9 cellular contexts compared by ENCODE assay signal in genomic region chr4:13430834-13431568, GRCh38. TPM values are rescaled to one million over a fixed set of nuclear protein-coding genes. Genes with fewer than 3 reads are reported as not detected.
A peak's percentile ranks its signal among the peaks of the same experiment; 100 is the strongest.
DNase-seq lines count a peak whose midpoint lies in the region; ATAC-seq and TF ChIP-seq lines count a peak whose summit lies in the region.
"Had no signal": no experiment of that assay in that cellular context is flagged by ENCODE, and none has a peak within 500 bp of the region (broad histone marks: within the 10 kb centered on the region; RNA-seq: fewer than 3 reads in every experiment).

No MANE protein-coding gene starts in this region.

- H3K4me1 Mint-ChIP-seq in endodermal cell (peaks cover 35% of the 10 kb centered on the region), progenitor cell of endocrine pancreas (ENCODE audit: low read depth) (peaks cover 35% of the 10 kb centered on the region)

- H3K4me1 ChIP-seq in endodermal cell (ENCODE audit: control insufficient read depth, insufficient read depth, low read length) = no peaks in the 10 kb centered on the region

- no peaks in the 10 kb centered on the region for H3K36me3 ChIP-seq in endodermal cell (ENCODE audit: control insufficient read depth, insufficient read depth, low read length)

- H3K9me3 Mint-ChIP-seq in endodermal cell = peaks cover under 1% of the 10 kb centered on the region
- H3K9me3 Mint-ChIP-seq in progenitor cell of endocrine pancreas (ENCODE audit: low read depth) = peaks cover 17% of the 10 kb centered on the region

- no peak overlapping the region for H3K9ac ChIP-seq in endodermal cell (ENCODE audit: extremely low read depth, low read length, poor library complexity, severe bottlenecking)

- TF ChIP-seq CTCF in NB4 (IDR thresholded peaks at IDR 0.05; ENCODE audit: low read depth, low read length) (peak; percentile 55), endodermal cell (conservative IDR thresholded peaks at IDR 0.05) (peak; percentile 76), progenitor cell of endocrine pancreas (IDR thresholded peaks at IDR 0.05; ENCODE audit: unreplicated experiment) (peak; percentile 11)

- H3K27ac ChIP-seq in endodermal cell (ENCODE audit: low read depth, low read length) = no peak overlapping the region

- WGBS in endodermal cell (ENCODE audit: insufficient coverage in 1 of 2, insufficient read length in 1 of 2), 2 experiments = 69 to 83% methylated on average over 7 to 9 of the region's 9 CpGs

- TF ChIP-seq POLR2A in NB4 (IDR thresholded peaks at IDR 0.05; ENCODE audit: extremely low read depth, insufficient read length) = no peak

- peaks cover under 1% of the 10 kb centered on the region for H3K36me3 Mint-ChIP-seq in endodermal cell (ENCODE audit: low read depth)
- H3K36me3 Mint-ChIP-seq in progenitor cell of endocrine pancreas (ENCODE audit: insufficient read depth) = peaks cover 20% of the 10 kb centered on the region

- ATAC-seq in GM18907 (IDR thresholded peaks at IDR 0.05; ENCODE audit: unreplicated experiment) = no peak

- DNase-seq in DMS53 (lab: John Stamatoyannopoulos, UW) (peak; percentile 45), DMS53 treated with DMSO at 0.1 percent for 48 hours (lab: John Stamatoyannopoulos, UW; ENCODE audit: unreplicated experiment) (no peak), NB4 (ENCODE audit: low read depth) (peak; percentile 49), endodermal cell (peak; percentile 48), progenitor cell of endocrine pancreas (ENCODE audit: low spot score, unreplicated experiment) (no peak), NCI-H1694 (lab: John Stamatoyannopoulos, UW) (no peak), foreskin melanocyte (no peak)
- DNase-seq: GF-D8 had no signal

- H3K4me3 Mint-ChIP-seq in endodermal cell = no peak overlapping the region
- no peak overlapping the region for H3K4me3 Mint-ChIP-seq in progenitor cell of endocrine pancreas (ENCODE audit: low read depth)

- H3K4me3 ChIP-seq in NB4 (ENCODE audit: low read depth, low read length) = no peak overlapping the region
- H3K4me3 ChIP-seq in endodermal cell (ENCODE audit: low read length) = no peak overlapping the region

- no peaks in the 10 kb centered on the region for H3K9me3 ChIP-seq in endodermal cell (ENCODE audit: control insufficient read depth, low read length)

- no peak overlapping the region for H3K27ac Mint-ChIP-seq in endodermal cell
- no peak overlapping the region for H3K27ac Mint-ChIP-seq in progenitor cell of endocrine pancreas

- H3K27me3 ChIP-seq in endodermal cell (ENCODE audit: control insufficient read depth, insufficient read depth, low read length, poor library complexity, severe bottlenecking) = no peaks in the 10 kb centered on the region

- H3K27me3 Mint-ChIP-seq in endodermal cell (ENCODE audit: insufficient read depth) (no peaks in the 10 kb centered on the region), progenitor cell of endocrine pancreas (no peaks in the 10 kb centered on the region)

RNA-seq across cellular contexts. Expression of gene RAB28, which starts 53.1 kb away (rescaled TPM):
- 10 to 100 TPM; 24.6 to 25.7 TPM for total RNA-seq in endodermal cell
- polyA plus RNA-seq in endodermal cell (2013, experiment 1 of 2) = 33.4 TPM
- polyA plus RNA-seq in endodermal cell (2013, experiment 2 of 2) = 33.6 TPM
- 26.9 and 28.3 TPM in 2 replicates for total RNA-seq in progenitor cell of endocrine pancreas

Comparison
In these comparisons a context has a peak if more than half of its experiments do, and no peak if none do; other contexts are left out.
1. DNase-seq: peak in DMS53 (single experiment), NB4 (single experiment) and endodermal cell (single experiment); none in DMS53 treated with DMSO at 0.1 percent for 48 hours (single experiment), progenitor cell of endocrine pancreas (single experiment), NCI-H1694 (single experiment) and foreskin melanocyte (single experiment).
2. CTCF ChIP-seq: peak in every context shown above with its lines; median percentile 76 in endodermal cell; 55 in NB4; 11 in progenitor cell of endocrine pancreas.